25 cellular contexts compared by ENCODE assay signal in genomic region chr21:41561701-41562100, GRCh38. TPM values are rescaled to one million over a fixed set of nuclear protein-coding genes. Genes with fewer than 3 reads are reported as not detected.
"Had no signal": no experiment of that assay in that cellular context is flagged by ENCODE, and none has a peak within 500 bp of the region (broad histone marks: within the 10 kb centered on the region; RNA-seq: fewer than 3 reads in every experiment).

No MANE protein-coding gene starts in this region.

- ATAC-seq: activated CD4-positive, CD25-positive, alpha-beta regulatory T cell treated with anti-CD3 and anti-CD28 coated beads, Interleukin-2, amount 50 U/mL, for 24 hours; activated naive CD4-positive, alpha-beta T cell treated with anti-CD3 and anti-CD28 coated beads, Interleukin-2, amount 50 U/mL, for 72 hours; naive thymus-derived CD8-positive, alpha-beta T cell; stimulated activated effector memory CD8-positive, alpha-beta T cell treated with anti-CD3 and anti-CD28 coated beads, Interleukin-12 subunit alpha, Interleukin-12 subunit beta, amount 100 ng/mL, for 72 hours; stimulated activated naive CD8-positive, alpha-beta T cell treated with anti-CD3 and anti-CD28 coated beads, Interleukin-15, amount 100 ng/mL, for 72 hours had no signal

- H3K36me3 ChIP-seq: ascending aorta, brain microvascular endothelial cell, esophagus squamous epithelium, heart left ventricle, neural progenitor cell, suprapubic skin, tibial nerve, uterus had no signal

- H3K9me3 ChIP-seq: ascending aorta, esophagus squamous epithelium, heart left ventricle, mucosa of descending colon, suprapubic skin, tibial nerve, uterus had no signal

- H3K27me3 ChIP-seq: ascending aorta, brain microvascular endothelial cell, neural progenitor cell, suprapubic skin, tibial nerve, uterus had no signal

- H2AFZ ChIP-seq: neural progenitor cell had no signal

- DNase-seq: activated CD4-positive, alpha-beta memory T cell treated with anti-CD3 and anti-CD28 coated beads, Interleukin-2, amount 10 ng/mL, durations not matched to agents 7 days and 5 days; activated gamma-delta T cell; brain microvascular endothelial cell; central memory CD4-positive, alpha-beta T cell; dorsolateral prefrontal cortex; esophagus squamous epithelium; islet precursor cell; left cardiac atrium; naive thymus-derived CD8-positive, alpha-beta T cell; stimulated activated CD4-positive, alpha-beta T cell treated with anti-CD3 and anti-CD28 coated beads, Interleukin-2, amount 100 ng/mL, for 24 hours; stimulated activated naive CD8-positive, alpha-beta T cell treated with anti-CD3 and anti-CD28 coated beads, Interleukin-15, amount 100 ng/mL, for 72 hours; T-helper 2 cell; uterus had no signal

- H3K4me2 ChIP-seq: neural progenitor cell had no signal

- H3K4me3 ChIP-seq: ascending aorta, dorsolateral prefrontal cortex, esophagus squamous epithelium, heart left ventricle, mucosa of descending colon, neural progenitor cell, suprapubic skin, tibial nerve, uterus had no signal

- H3K27ac ChIP-seq: ascending aorta, brain microvascular endothelial cell, dorsolateral prefrontal cortex, esophagus squamous epithelium, heart left ventricle, neural progenitor cell, suprapubic skin, uterus had no signal

- H3K4me1 ChIP-seq: ascending aorta, heart left ventricle, neural progenitor cell, uterus had no signal

RNA-seq across cellular contexts. Expression of gene TMPRSS2, which starts 53.7 kb away (rescaled TPM):
- total RNA-seq: activated CD4-positive, alpha-beta memory T cell treated with anti-CD3 and anti-CD28 coated beads, Interleukin-2, amount 10 ng/mL, durations not matched to agents 7 days and 5 days; activated CD4-positive, alpha-beta T cell treated with anti-CD3 and anti-CD28 coated beads, Interleukin-2, amount 10 ng/mL, durations not matched to agents 24 days and 14 days; activated naive CD4-positive, alpha-beta T cell treated with anti-CD3 and anti-CD28 coated beads, Interleukin-2, amount 50 U/mL, for 72 hours; ascending aorta; fibroblast of villous mesenchyme; heart left ventricle; left cardiac atrium; naive thymus-derived CD8-positive, alpha-beta T cell; omental fat pad; tibial nerve had no signal
- polyA plus RNA-seq: naive thymus-derived CD8-positive, alpha-beta T cell had no signal
